In the genomic region with DNA sequence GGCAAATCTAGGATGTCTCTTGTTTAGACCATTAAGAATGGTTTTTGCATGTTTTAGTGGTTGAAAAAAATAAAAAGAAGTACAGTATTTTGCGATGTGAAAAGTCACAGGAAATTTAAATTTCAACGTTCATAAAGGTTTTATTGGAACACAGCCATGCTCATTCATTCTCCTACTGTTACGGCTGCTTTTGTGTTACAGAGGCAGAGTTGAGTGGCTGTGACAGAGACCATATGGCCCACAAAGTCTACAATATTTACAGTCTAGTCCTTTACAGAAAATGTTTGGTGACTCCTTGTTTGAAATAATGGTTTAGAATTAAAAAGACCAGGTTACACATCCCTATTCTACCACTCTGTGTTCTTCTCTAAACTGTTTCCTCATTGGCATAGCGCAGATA, we compare ENCODE assay signal across 11 cellular contexts.
"Had no signal": no experiment of that assay in that cellular context is flagged by ENCODE, and none has a peak within 500 bp of the region (broad histone marks: within the 10 kb centered on the region; RNA-seq: fewer than 3 reads in every experiment).

No MANE protein-coding gene starts in this region.

- DNase-seq: activated B cell treated with CpG ODN at 0.5 μM for 24 hours; activated CD4-positive, alpha-beta T cell treated with anti-CD3 and anti-CD28 coated beads, Interleukin-2, amount 10 ng/mL, durations not matched to agents 24 days and 14 days; activated naive CD4-positive, alpha-beta T cell treated with Interleukin-2 at 50 U/mL for 16 hours; activated naive CD8-positive, alpha-beta T cell treated with anti-CD3 and anti-CD28 coated beads, Interleukin-2, amount 50 U/mL, for 24 hours; esophagus squamous epithelium; left ventricle myocardium superior; posterior cingulate gyrus; right cardiac atrium; small intestine; transverse colon had no signal

- H3K36me3 ChIP-seq: esophagus squamous epithelium, neutrophil, transverse colon had no signal

- H3K27me3 ChIP-seq: esophagus squamous epithelium, neutrophil, transverse colon had no signal

- H3K9me3 ChIP-seq: esophagus squamous epithelium, neutrophil, transverse colon had no signal

- H3K27ac ChIP-seq: esophagus squamous epithelium, neutrophil, transverse colon had no signal

- ATAC-seq: activated naive CD8-positive, alpha-beta T cell treated with anti-CD3 and anti-CD28 coated beads, Interleukin-2, amount 50 U/mL, for 24 hours; right cardiac atrium had no signal

- H3K4me1 ChIP-seq: transverse colon had no signal

- H3K4me3 ChIP-seq: esophagus squamous epithelium, transverse colon had no signal
